8 cellular contexts compared by ENCODE assay signal in genomic region chr4:77817304-77818076, GRCh38. TPM values are rescaled to one million over a fixed set of nuclear protein-coding genes. Genes with fewer than 3 reads are reported as not detected.
DNase-seq lines count a peak whose midpoint lies in the region; ATAC-seq and TF ChIP-seq lines count a peak whose summit lies in the region.

No MANE protein-coding gene starts in this region.

- H3K9ac ChIP-seq in muscle layer of colon (ENCODE audit: low read length), result peak overlapping the region; percentile 64

- no peak for DNase-seq in GM06990 (ENCODE audit: extremely low read depth, insufficient read length)
- peak; percentile 86 for DNase-seq in NAMALWA (ENCODE audit: low spot score)
- peak; percentile 22 for DNase-seq in choroid plexus epithelial cell (ENCODE audit: low read depth)
- DNase-seq in H7, result no peak
- DNase-seq in DMS 273 treated with DMSO at 0.1 percent for 48 hours (lab: John Stamatoyannopoulos, UW), result no peak

- peak overlapping the region; percentile 89 for H3K27ac ChIP-seq in muscle layer of colon (ENCODE audit: low read depth, low read length)

- no peaks in the 10 kb centered on the region for H3K9me3 ChIP-seq in muscle layer of colon (ENCODE audit: low read length)

- TF ChIP-seq CTCF in GM06990 (IDR thresholded peaks at IDR 0.05; ENCODE audit: insufficient read depth, low read length, poor library complexity, severe bottlenecking) (no peak), choroid plexus epithelial cell (conservative IDR thresholded peaks at IDR 0.05; ENCODE audit: low read depth, low read length) (no peak)

- peak overlapping the region; percentile 97 for H3K4me3 ChIP-seq in GM06990 (replicated peaks; ENCODE audit: low read depth, low read length)
- H3K4me3 ChIP-seq in choroid plexus epithelial cell (ENCODE audit: low read depth, low read length), result peak overlapping the region; percentile 90
- H3K4me3 ChIP-seq in muscle layer of colon (ENCODE audit: low read depth in 1 of 2, low read length in 2 of 2), result peak overlapping the region; percentile 16 to 91
- no peak overlapping the region; the same call in 1 of the 2 replicates for H3K4me3 ChIP-seq in H7 (ENCODE audit: insufficient read depth, low read depth, low read length)

- H3K36me3 ChIP-seq in GM06990 (ENCODE audit: control insufficient read depth, insufficient read depth, low read length), result no peaks in the 10 kb centered on the region
- no peaks in the 10 kb centered on the region for H3K36me3 ChIP-seq in muscle layer of colon (ENCODE audit: insufficient read depth, low read length)
- no peaks in the 10 kb centered on the region for H3K36me3 ChIP-seq in H7 (replicated peaks; ENCODE audit: control insufficient read depth, insufficient read depth, low read length)

- no peaks in the 10 kb centered on the region for H3K27me3 ChIP-seq in GM06990 (replicated peaks; ENCODE audit: control insufficient read depth, insufficient read depth, low read length)
- H3K27me3 ChIP-seq in muscle layer of colon (ENCODE audit: control insufficient read depth in 1 of 2, insufficient read depth in 2 of 2, low read length in 2 of 2), result no peaks in the 10 kb centered on the region
- no peaks in the 10 kb centered on the region; the same call in 1 of the 2 replicates for H3K27me3 ChIP-seq in H7 (ENCODE audit: control insufficient read depth, insufficient read depth, low read length)

- ATAC-seq in GM21825 (IDR thresholded peaks at IDR 0.05; ENCODE audit: unreplicated experiment), result no peak
- ATAC-seq in HG02840 (IDR thresholded peaks at IDR 0.05; ENCODE audit: low FRiP score, unreplicated experiment), result no peak

- peaks cover 29% of the 10 kb centered on the region for H3K4me1 ChIP-seq in muscle layer of colon (ENCODE audit: insufficient read depth, low read length)

RNA-seq across cellular contexts. Expression of gene CNOT6L, which starts 1.7 kb away (rescaled TPM):
- total RNA-seq in H7 (2014; rRNA removed; shearing (Covaris generic)), result 5.1 and 8.7 TPM in 2 replicates

RNA-seq across cellular contexts. Expression of gene MRPL1, which starts 45.1 kb away (rescaled TPM):
- total RNA-seq in H7 (2014; rRNA removed; shearing (Covaris generic)), result 16.8 and 28.7 TPM in 2 replicates

Comparison
In these comparisons a context has a peak if more than half of its experiments do, and no peak if none do; other contexts are left out.
1. DNase-seq: peak in NAMALWA (single experiment) and choroid plexus epithelial cell (single experiment); none in GM06990 (single experiment), H7 (single experiment) and DMS 273 treated with DMSO at 0.1 percent for 48 hours (single experiment).